In the genomic region with DNA sequence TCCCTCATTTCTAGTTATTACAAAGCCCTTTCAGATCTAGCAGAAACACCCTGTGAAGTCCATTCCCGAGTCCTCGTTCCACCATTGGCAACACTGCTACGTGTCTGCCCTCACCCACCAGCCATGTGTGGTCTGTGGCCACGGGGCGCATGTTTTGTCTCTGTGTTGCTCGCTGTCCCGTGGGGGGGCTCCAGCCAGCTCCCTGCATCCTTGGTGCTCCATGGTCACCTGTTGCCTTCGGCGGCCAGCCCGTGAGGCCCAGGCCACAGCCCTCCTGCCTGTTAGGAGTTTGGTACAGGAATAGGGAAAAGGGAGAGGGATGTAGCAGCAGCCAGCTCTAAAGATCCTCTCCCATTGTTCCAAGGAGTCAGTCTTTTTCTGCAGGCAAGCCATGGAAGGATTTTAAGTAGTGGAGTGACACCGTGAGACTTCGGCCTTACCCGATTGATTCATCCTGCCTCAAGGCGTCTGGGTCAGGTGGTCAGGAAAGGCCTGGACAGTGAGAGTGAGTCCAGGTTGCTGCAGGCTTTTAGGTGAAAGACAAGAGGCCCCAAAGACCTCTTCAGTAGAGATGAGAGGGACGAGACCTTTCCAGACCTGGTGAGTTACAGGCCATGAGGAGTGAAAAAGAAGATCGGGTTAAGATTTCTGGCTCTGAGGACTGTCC, we compare ENCODE assay signal across 19 cellular contexts. TPM values are rescaled to one million over a fixed set of nuclear protein-coding genes. Genes with fewer than 3 reads are reported as not detected.
DNase-seq lines count a peak whose midpoint lies in the region; ATAC-seq and TF ChIP-seq lines count a peak whose summit lies in the region.
"Had no signal": no experiment of that assay in that cellular context is flagged by ENCODE, and none has a peak within 500 bp of the region (broad histone marks: within the 10 kb centered on the region; RNA-seq: fewer than 3 reads in every experiment).

No MANE protein-coding gene starts in this region.

- H3K4me3 ChIP-seq in right atrium auricular region = no peak overlapping the region
- H3K4me3 ChIP-seq: A549, SK-N-MC had no signal

- no peaks in the 10 kb centered on the region for H3K27me3 ChIP-seq in right atrium auricular region

- H3K36me3 ChIP-seq in right atrium auricular region = peaks cover 30% of the 10 kb centered on the region

- H3K4me3 Mint-ChIP-seq in T-helper 17 cell (peak overlapping the region; percentile 51), neural crest cell (no peak overlapping the region), CD14-positive monocyte (no peak overlapping the region)
- no peak overlapping the region for H3K4me3 Mint-ChIP-seq in stimulated activated naive B cell treated with anti-CD40 and anti-IgM and Interleukin-4, amounts not matched to agents 10 μg/mL and 1 μg/mL and 100 μg/mL, for 72 hours
- H3K4me3 Mint-ChIP-seq: B cell had no signal

- no peak for ATAC-seq in T-helper 17 cell
- ATAC-seq in stimulated activated naive B cell treated with anti-CD40 and anti-IgM and Interleukin-4, amounts not matched to agents 10 μg/mL and 1 μg/mL and 100 μg/mL, for 72 hours (replicated peaks) = no peak
- no peak for ATAC-seq in GM21447 (IDR thresholded peaks at IDR 0.05; ENCODE audit: unreplicated experiment)
- ATAC-seq: A549, HCT116 had no signal

- peak overlapping the region; percentile 68 to 71 for H3K27ac ChIP-seq in right atrium auricular region
- H3K27ac ChIP-seq: A549, SK-N-MC had no signal

- peaks cover 0 to 13% of the 10 kb centered on the region in 2 donors for H3K9me3 ChIP-seq in right atrium auricular region
- no peaks in the 10 kb centered on the region for H3K9me3 ChIP-seq in T-helper 17 cell (ENCODE audit: control insufficient read depth, low read length, poor library complexity, severe bottlenecking)

- peaks cover 4% of the 10 kb centered on the region for H3K9me3 Mint-ChIP-seq in neural crest cell
- peaks cover 6 to 16% of the 10 kb centered on the region in 2 donors for H3K9me3 Mint-ChIP-seq in stimulated activated naive B cell treated with anti-CD40 and anti-IgM and Interleukin-4, amounts not matched to agents 10 μg/mL and 1 μg/mL and 100 μg/mL, for 72 hours
- H3K9me3 Mint-ChIP-seq in CD14-positive monocyte = peaks cover 11 to 18% (median 14%) of the 10 kb centered on the region in 7 donors

- no peaks in the 10 kb centered on the region for H3K27me3 Mint-ChIP-seq in T-helper 17 cell
- no peaks in the 10 kb centered on the region for H3K27me3 Mint-ChIP-seq in neural crest cell (ENCODE audit: low read depth)
- no peaks in the 10 kb centered on the region for H3K27me3 Mint-ChIP-seq in stimulated activated naive B cell treated with anti-CD40 and anti-IgM and Interleukin-4, amounts not matched to agents 10 μg/mL and 1 μg/mL and 100 μg/mL, for 72 hours
- H3K27me3 Mint-ChIP-seq in CD14-positive monocyte (ENCODE audit: low read depth in 3 of 3) = peaks cover 0 to 1% (median 0%) of the 10 kb centered on the region in 3 donors
- H3K27me3 Mint-ChIP-seq: B cell had no signal

- H3K36me3 Mint-ChIP-seq in T-helper 17 cell (ENCODE audit: low read depth) (peaks cover 3% of the 10 kb centered on the region), neural crest cell (ENCODE audit: low read depth) (peaks cover 12% of the 10 kb centered on the region), CD14-positive monocyte (peaks cover 68 to 86% of the 10 kb centered on the region in 2 donors)
- H3K36me3 Mint-ChIP-seq in stimulated activated naive B cell treated with anti-CD40 and anti-IgM and Interleukin-4, amounts not matched to agents 10 μg/mL and 1 μg/mL and 100 μg/mL, for 72 hours = peaks cover 67 to 71% of the 10 kb centered on the region in 2 donors

- intact Hi-C loops in cardiac septum (cut with DNase I) (no loop called here), CD14-positive monocyte (cut with micrococcal nuclease) (no loop called here)

- H3K4me1 ChIP-seq in right atrium auricular region = peaks cover 0 to 20% of the 10 kb centered on the region in 2 donors

- H3K4me1 Mint-ChIP-seq in T-helper 17 cell (peaks cover 6% of the 10 kb centered on the region), neural crest cell (peaks cover 12% of the 10 kb centered on the region), CD14-positive monocyte (peaks cover 8% of the 10 kb centered on the region)
- peaks cover 7 to 18% of the 10 kb centered on the region in 2 donors for H3K4me1 Mint-ChIP-seq in stimulated activated naive B cell treated with anti-CD40 and anti-IgM and Interleukin-4, amounts not matched to agents 10 μg/mL and 1 μg/mL and 100 μg/mL, for 72 hours
- H3K4me1 Mint-ChIP-seq: B cell had no signal

- no peak for TF ChIP-seq CTCF in right atrium auricular region (IDR thresholded peaks at IDR 0.05)
- no peak for TF ChIP-seq CTCF in neural crest cell (conservative IDR thresholded peaks at IDR 0.05)
- TF ChIP-seq CTCF in CD14-positive monocyte (IDR thresholded peaks at IDR 0.05) = no peak

- DNase-seq in right atrium auricular region (ENCODE audit: low spot score) (no peak), cardiac septum (ENCODE audit: low spot score) (no peak), T-helper 17 cell (no peak), neural crest cell (ENCODE audit: low read depth, low spot score) (no peak), CD14-positive monocyte (ENCODE audit: low spot score) (no peak), NCI-H2029 (lab: John Stamatoyannopoulos, UW) (no peak)
- DNase-seq in stimulated activated naive B cell treated with anti-CD40 and anti-IgM and Interleukin-4, amounts not matched to agents 10 μg/mL and 1 μg/mL and 100 μg/mL, for 72 hours = no peak
- DNase-seq: EL, Karpas-422, NCI-H1417, NCI-H446, NCI-H526, OCI-M1, SHP77 treated with DMSO at 0.1 percent for 48 hours had no signal

- H3K27ac Mint-ChIP-seq in T-helper 17 cell = no peak overlapping the region
- peak overlapping the region; percentile 67 for H3K27ac Mint-ChIP-seq in neural crest cell (ENCODE audit: unreplicated experiment)
- peak overlapping the region; percentile 38 for H3K27ac Mint-ChIP-seq in stimulated activated naive B cell treated with anti-CD40 and anti-IgM and Interleukin-4, amounts not matched to agents 10 μg/mL and 1 μg/mL and 100 μg/mL, for 72 hours
- H3K27ac Mint-ChIP-seq in CD14-positive monocyte = peak overlapping the region in 3 of 7 donors; percentile 10 to 71 (median 70)
- H3K27ac Mint-ChIP-seq: B cell had no signal

RNA-seq across cellular contexts. Expression of a gene that starts 30.3 kb away (rescaled TPM):
- total RNA-seq in right atrium auricular region = 10 to 100 TPM; 57.3 to 58.7 TPM
- total RNA-seq in cardiac septum = 77.1 TPM
- 10 to 100 TPM; 39.9 to 59.0 TPM for total RNA-seq in T-helper 17 cell
- total RNA-seq in neural crest cell = 18.3 and 18.9 TPM in 2 replicates
- polyA plus RNA-seq in CD14-positive monocyte = 10 to 100 TPM; 20.4 to 34.9 TPM
